In the genomic region with DNA sequence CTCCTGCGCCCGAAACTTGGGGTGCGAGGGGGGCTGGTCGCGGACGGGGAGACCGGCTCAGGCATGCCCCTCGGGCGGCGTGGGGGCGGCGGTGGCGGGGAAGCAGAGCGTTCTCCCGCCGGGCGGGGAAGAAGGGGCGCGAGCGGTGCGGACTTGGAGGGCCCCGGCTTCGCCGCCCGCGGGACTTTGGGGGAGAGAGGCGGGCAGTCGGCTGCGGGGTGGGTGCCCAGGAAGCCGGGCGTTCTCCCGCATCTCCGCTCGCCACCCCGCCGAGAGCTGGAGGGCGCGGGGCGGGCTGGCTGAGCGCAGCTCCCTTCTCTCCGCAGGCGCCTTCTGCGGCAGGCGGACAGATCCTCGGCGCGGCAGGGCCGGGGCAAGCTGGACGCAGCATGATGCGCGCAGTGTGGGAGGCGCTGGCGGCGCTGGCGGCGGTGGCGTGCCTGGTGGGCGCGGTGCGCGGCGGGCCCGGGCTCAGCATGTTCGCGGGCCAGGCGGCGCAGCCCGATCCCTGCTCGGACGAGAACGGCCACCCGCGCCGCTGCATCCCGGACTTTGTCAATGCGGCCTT, we compare ENCODE assay signal across 9 cellular contexts. TPM values are rescaled to one million over a fixed set of nuclear protein-coding genes. Genes with fewer than 3 reads are reported as not detected.
A peak's percentile ranks its signal among the peaks of the same experiment; 100 is the strongest.
DNase-seq lines count a peak whose midpoint lies in the region; ATAC-seq and TF ChIP-seq lines count a peak whose summit lies in the region.
"Had no signal": no experiment of that assay in that cellular context is flagged by ENCODE, and none has a peak within 500 bp of the region (broad histone marks: within the 10 kb centered on the region; RNA-seq: fewer than 3 reads in every experiment).

No MANE protein-coding gene starts in this region.

- no peak for ATAC-seq in GM21576 (IDR thresholded peaks at IDR 0.05; ENCODE audit: unreplicated experiment)

- under 1% methylated on average over 76 of the region's 76 CpGs for WGBS in liver
- WGBS in thymus: 1% methylated on average over 76 of the region's 76 CpGs

- H3K27ac ChIP-seq in breast epithelium (peak overlapping the region in 1 of 2 donors; percentile 35), liver (ENCODE audit: low read depth in 1 of 2, low read length in 2 of 2) (peak overlapping the region; percentile 52 to 55), thymus (ENCODE audit: low read depth) (no peak overlapping the region)

- peak; percentile 27 for DNase-seq in ELF-1 (ENCODE audit: low read depth, low spot score)
- DNase-seq in MG63: peak; percentile 59
- no peak for DNase-seq in breast epithelium (ENCODE audit: low spot score in 2 of 2)
- no peak for DNase-seq in SHP77 (lab: John Stamatoyannopoulos, UW)
- no peak for DNase-seq in activated CD4-positive, alpha-beta T cell treated with anti-CD3 and anti-CD28 coated beads for 48 hours

- H3K4me1 ChIP-seq in breast epithelium: no peaks in the 10 kb centered on the region
- H3K4me1 ChIP-seq in liver (ENCODE audit: control insufficient read depth in 4 of 4, insufficient read depth in 4 of 4, low read length in 3 of 4): peaks cover 6 to 32% (median 17%) of the 10 kb centered on the region in 4 donors
- peaks cover 19% of the 10 kb centered on the region for H3K4me1 ChIP-seq in thymus (ENCODE audit: control insufficient read depth, insufficient read depth, low read length)

- intact Hi-C loops in breast epithelium (cut with DNase I; ENCODE audit: low total_unique reads): loop anchor here (10.0 kb wide), 1 partner anchor 93 kb away; no protein-coding TSS in a partner anchor

- H3K4me3 ChIP-seq in MG63: peak overlapping the region; percentile 56
- peak overlapping the region; percentile 66 to 79 (median 69) for H3K4me3 ChIP-seq in breast epithelium
- peak overlapping the region; percentile 57 to 78 (median 71) for H3K4me3 ChIP-seq in liver (ENCODE audit: low read depth in 1 of 3, low read length in 3 of 3)
- H3K4me3 ChIP-seq in thymus (ENCODE audit: low read length): peak overlapping the region; percentile 79

- TF ChIP-seq CTCF in breast epithelium (IDR thresholded peaks at IDR 0.05): no peak
- TF ChIP-seq CTCF in liver (IDR thresholded peaks at IDR 0.05; ENCODE audit: low read depth, low read length, missing input control): no peak

- H3K36me3 ChIP-seq in MG63 (no peaks in the 10 kb centered on the region), breast epithelium (no peaks in the 10 kb centered on the region), liver (ENCODE audit: control insufficient read depth in 4 of 4, insufficient read depth in 3 of 4, low read depth in 1 of 4, low read length in 3 of 4) (peaks cover 0 to 1% (median 0%) of the 10 kb centered on the region in 4 donors), thymus (ENCODE audit: control insufficient read depth, insufficient read depth) (no peaks in the 10 kb centered on the region)

- TF ChIP-seq POLR2A in breast epithelium (IDR thresholded peaks at IDR 0.05): no peak

- no peaks in the 10 kb centered on the region for H3K9me3 ChIP-seq in MG63
- H3K9me3 ChIP-seq in breast epithelium: no peaks in the 10 kb centered on the region
- H3K9me3 ChIP-seq in liver (ENCODE audit: control insufficient read depth in 4 of 4, low read length in 3 of 4): no peaks in the 10 kb centered on the region
- no peaks in the 10 kb centered on the region for H3K9me3 ChIP-seq in thymus (ENCODE audit: control insufficient read depth)

- H3K9ac ChIP-seq in liver (ENCODE audit: low read depth in 1 of 2, low read length in 2 of 2): peak overlapping the region in 1 of 2 donors; percentile 6

- H3K27me3 ChIP-seq in MG63 (peaks cover 27% of the 10 kb centered on the region), breast epithelium (peaks cover 0 to 22% of the 10 kb centered on the region in 2 donors), liver (ENCODE audit: control insufficient read depth in 4 of 4, insufficient read depth in 4 of 4, low read length in 3 of 4) (no peaks in the 10 kb centered on the region), thymus (ENCODE audit: control insufficient read depth, insufficient read depth) (peaks cover 83% of the 10 kb centered on the region)

- no peak for TF ChIP-seq RAD21 in liver (IDR thresholded peaks at IDR 0.05)

TF ChIP-seq in liver, 16 proteins besides CTCF, POLR2A, EP300 and RAD21:
- TF ChIP-seq, protein P1, sequence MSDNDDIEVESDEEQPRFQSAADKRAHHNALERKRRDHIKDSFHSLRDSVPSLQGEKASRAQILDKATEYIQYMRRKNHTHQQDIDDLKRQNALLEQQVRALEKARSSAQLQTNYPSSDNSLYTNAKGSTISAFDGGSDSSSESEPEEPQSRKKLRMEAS (IDR thresholded peaks at IDR 0.05): no peak
- TF ChIP-seq RXRA (IDR thresholded peaks at IDR 0.05): no peak
- TF ChIP-seq JUND (IDR thresholded peaks at IDR 0.05): no peak
- no peak for TF ChIP-seq NR2F2 (IDR thresholded peaks at IDR 0.05)
- TF ChIP-seq SP1 (IDR thresholded peaks at IDR 0.05): no peak
- TF ChIP-seq YY1 (IDR thresholded peaks at IDR 0.05): no peak
- no peak for TF ChIP-seq GABPA (IDR thresholded peaks at IDR 0.05 in 1 of 2, conservative IDR thresholded peaks at IDR 0.05 in 1 of 2)
- TF ChIP-seq, protein P2, sequence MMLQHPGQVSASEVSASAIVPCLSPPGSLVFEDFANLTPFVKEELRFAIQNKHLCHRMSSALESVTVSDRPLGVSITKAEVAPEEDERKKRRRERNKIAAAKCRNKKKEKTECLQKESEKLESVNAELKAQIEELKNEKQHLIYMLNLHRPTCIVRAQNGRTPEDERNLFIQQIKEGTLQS (IDR thresholded peaks at IDR 0.05): no peak
- no peak for TF ChIP-seq EGR1 (IDR thresholded peaks at IDR 0.05; ENCODE audit: low read depth in 2 of 2)
- TF ChIP-seq TAF1 (conservative IDR thresholded peaks at IDR 0.05): no peak
- TF ChIP-seq, protein P3, sequence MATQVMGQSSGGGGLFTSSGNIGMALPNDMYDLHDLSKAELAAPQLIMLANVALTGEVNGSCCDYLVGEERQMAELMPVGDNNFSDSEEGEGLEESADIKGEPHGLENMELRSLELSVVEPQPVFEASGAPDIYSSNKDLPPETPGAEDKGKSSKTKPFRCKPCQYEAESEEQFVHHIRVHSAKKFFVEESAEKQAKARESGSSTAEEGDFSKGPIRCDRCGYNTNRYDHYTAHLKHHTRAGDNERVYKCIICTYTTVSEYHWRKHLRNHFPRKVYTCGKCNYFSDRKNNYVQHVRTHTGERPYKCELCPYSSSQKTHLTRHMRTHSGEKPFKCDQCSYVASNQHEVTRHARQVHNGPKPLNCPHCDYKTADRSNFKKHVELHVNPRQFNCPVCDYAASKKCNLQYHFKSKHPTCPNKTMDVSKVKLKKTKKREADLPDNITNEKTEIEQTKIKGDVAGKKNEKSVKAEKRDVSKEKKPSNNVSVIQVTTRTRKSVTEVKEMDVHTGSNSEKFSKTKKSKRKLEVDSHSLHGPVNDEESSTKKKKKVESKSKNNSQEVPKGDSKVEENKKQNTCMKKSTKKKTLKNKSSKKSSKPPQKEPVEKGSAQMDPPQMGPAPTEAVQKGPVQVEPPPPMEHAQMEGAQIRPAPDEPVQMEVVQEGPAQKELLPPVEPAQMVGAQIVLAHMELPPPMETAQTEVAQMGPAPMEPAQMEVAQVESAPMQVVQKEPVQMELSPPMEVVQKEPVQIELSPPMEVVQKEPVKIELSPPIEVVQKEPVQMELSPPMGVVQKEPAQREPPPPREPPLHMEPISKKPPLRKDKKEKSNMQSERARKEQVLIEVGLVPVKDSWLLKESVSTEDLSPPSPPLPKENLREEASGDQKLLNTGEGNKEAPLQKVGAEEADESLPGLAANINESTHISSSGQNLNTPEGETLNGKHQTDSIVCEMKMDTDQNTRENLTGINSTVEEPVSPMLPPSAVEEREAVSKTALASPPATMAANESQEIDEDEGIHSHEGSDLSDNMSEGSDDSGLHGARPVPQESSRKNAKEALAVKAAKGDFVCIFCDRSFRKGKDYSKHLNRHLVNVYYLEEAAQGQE (IDR thresholded peaks at IDR 0.05): no peak
- TF ChIP-seq FOXA2 (IDR thresholded peaks at IDR 0.05): no peak
- TF ChIP-seq, protein P4, sequence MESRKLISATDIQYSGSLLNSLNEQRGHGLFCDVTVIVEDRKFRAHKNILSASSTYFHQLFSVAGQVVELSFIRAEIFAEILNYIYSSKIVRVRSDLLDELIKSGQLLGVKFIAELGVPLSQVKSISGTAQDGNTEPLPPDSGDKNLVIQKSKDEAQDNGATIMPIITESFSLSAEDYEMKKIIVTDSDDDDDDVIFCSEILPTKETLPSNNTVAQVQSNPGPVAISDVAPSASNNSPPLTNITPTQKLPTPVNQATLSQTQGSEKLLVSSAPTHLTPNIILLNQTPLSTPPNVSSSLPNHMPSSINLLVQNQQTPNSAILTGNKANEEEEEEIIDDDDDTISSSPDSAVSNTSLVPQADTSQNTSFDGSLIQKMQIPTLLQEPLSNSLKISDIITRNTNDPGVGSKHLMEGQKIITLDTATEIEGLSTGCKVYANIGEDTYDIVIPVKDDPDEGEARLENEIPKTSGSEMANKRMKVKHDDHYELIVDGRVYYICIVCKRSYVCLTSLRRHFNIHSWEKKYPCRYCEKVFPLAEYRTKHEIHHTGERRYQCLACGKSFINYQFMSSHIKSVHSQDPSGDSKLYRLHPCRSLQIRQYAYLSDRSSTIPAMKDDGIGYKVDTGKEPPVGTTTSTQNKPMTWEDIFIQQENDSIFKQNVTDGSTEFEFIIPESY (IDR thresholded peaks at IDR 0.05): no peak
- TF ChIP-seq FOXA1 (IDR thresholded peaks at IDR 0.05): no peak
- TF ChIP-seq HNF4A (conservative IDR thresholded peaks at IDR 0.05): no peak
- TF ChIP-seq HNF4G (IDR thresholded peaks at IDR 0.05): no peak

RNA-seq across cellular contexts. Expression of a gene that starts 0.8 kb away (rescaled TPM):
- total RNA-seq in MG63 (2014; rRNA removed; shearing (Covaris generic); ENCODE audit: low replicate concordance): 0.79 TPM in 1 of 2 replicates, not detected in the other
- total RNA-seq in breast epithelium: 1 to 10 TPM; 2.2 to 3.7 (median 3.3) TPM
- 1 to 10 TPM in 1 of 2 donors, under 1 TPM in 1; 0.14 to 7.1 TPM for total RNA-seq in liver
- polyA plus RNA-seq in liver: 1 to 10 TPM; 1.5 to 8.7 TPM
- 2.4 TPM for polyA plus RNA-seq in thymus

RNA-seq across cellular contexts. Expression of a gene that starts 56.6 kb away (rescaled TPM):
- total RNA-seq in MG63 (2014; rRNA removed; shearing (Covaris generic); ENCODE audit: low replicate concordance): not detected in 2 replicates
- total RNA-seq in breast epithelium: 10 to 100 TPM in 2 of 3 donors, 1 to 10 TPM in 1; 9.8 to 28.6 (median 12.3) TPM
- total RNA-seq in liver: 1 to 10 TPM; 2.9 to 7.8 TPM
- polyA plus RNA-seq in liver: 1 to 10 TPM in 1 of 2 donors, under 1 TPM in 1; 0.93 to 2.3 TPM
- 20.4 TPM for polyA plus RNA-seq in thymus
- total RNA-seq: LHCN-M2 had no signal

Comparison
In these comparisons a context has a peak if more than half of its experiments do, and no peak if none do; other contexts are left out.
1. DNase-seq: peak in ELF-1 (single experiment) and MG63 (single experiment); none in breast epithelium (0 of 2), SHP77 (0 of 2) and activated CD4-positive, alpha-beta T cell treated with anti-CD3 and anti-CD28 coated beads for 48 hours (single experiment).
2. Peak in every context shown above with its lines, with median percentiles within 50 percentile points of each other: H3K4me3 ChIP-seq.